Comparison of ENCODE assay signal across 1 cellular context in the genomic region with DNA sequence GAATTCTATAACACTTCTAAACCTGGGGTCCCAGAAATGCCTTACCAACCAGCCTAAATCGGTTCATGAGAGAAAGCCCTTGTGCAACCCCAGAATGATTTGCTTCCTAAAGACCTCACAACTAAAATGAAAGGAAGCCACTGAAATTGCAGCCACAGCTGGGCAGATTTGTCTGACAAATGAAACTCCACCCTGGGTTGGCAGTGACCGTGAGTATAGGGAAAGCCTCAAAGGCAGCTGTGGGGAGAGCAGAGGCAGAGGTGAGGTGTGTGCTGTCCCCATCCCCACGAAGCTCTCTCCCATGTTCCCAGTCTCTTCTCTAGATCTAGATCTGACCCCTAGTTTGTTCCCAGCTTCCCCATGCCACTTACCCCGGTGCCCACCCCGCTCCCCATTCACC.
TF ChIP-seq lines count a peak whose summit lies in the region.

No MANE protein-coding gene starts in this region.

TF ChIP-seq in GM23338, 12 proteins besides CTCF, POLR2A, EP300 and RAD21:
- TF ChIP-seq JUNB (IDR thresholded peaks at IDR 0.05; ENCODE audit: unreplicated experiment) (no peak), ZNF114 (CRISPR knock-in tag; IDR thresholded peaks at IDR 0.05) (no peak), CREB1 (CRISPR knock-in tag; IDR thresholded peaks at IDR 0.05; ENCODE audit: low read depth) (no peak), POLR2AphosphoS5 (IDR thresholded peaks at IDR 0.05; ENCODE audit: low read depth) (no peak), EZH2phosphoT487 (IDR thresholded peaks at IDR 0.05; ENCODE audit: unreplicated experiment) (no peak), ZNF331 (CRISPR knock-in tag; IDR thresholded peaks at IDR 0.05; ENCODE audit: low read depth) (no peak), NANOG (IDR thresholded peaks at IDR 0.05; ENCODE audit: borderline replicate concordance) (no peak), EZH2 (IDR thresholded peaks at IDR 0.05; ENCODE audit: low read depth, unreplicated experiment) (no peak), STAT1 (IDR thresholded peaks at IDR 0.05; ENCODE audit: unreplicated experiment) (no peak)
- TF ChIP-seq, protein P1, sequence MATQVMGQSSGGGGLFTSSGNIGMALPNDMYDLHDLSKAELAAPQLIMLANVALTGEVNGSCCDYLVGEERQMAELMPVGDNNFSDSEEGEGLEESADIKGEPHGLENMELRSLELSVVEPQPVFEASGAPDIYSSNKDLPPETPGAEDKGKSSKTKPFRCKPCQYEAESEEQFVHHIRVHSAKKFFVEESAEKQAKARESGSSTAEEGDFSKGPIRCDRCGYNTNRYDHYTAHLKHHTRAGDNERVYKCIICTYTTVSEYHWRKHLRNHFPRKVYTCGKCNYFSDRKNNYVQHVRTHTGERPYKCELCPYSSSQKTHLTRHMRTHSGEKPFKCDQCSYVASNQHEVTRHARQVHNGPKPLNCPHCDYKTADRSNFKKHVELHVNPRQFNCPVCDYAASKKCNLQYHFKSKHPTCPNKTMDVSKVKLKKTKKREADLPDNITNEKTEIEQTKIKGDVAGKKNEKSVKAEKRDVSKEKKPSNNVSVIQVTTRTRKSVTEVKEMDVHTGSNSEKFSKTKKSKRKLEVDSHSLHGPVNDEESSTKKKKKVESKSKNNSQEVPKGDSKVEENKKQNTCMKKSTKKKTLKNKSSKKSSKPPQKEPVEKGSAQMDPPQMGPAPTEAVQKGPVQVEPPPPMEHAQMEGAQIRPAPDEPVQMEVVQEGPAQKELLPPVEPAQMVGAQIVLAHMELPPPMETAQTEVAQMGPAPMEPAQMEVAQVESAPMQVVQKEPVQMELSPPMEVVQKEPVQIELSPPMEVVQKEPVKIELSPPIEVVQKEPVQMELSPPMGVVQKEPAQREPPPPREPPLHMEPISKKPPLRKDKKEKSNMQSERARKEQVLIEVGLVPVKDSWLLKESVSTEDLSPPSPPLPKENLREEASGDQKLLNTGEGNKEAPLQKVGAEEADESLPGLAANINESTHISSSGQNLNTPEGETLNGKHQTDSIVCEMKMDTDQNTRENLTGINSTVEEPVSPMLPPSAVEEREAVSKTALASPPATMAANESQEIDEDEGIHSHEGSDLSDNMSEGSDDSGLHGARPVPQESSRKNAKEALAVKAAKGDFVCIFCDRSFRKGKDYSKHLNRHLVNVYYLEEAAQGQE (IDR thresholded peaks at IDR 0.05; ENCODE audit: unreplicated experiment): no peak
- TF ChIP-seq, protein P2, sequence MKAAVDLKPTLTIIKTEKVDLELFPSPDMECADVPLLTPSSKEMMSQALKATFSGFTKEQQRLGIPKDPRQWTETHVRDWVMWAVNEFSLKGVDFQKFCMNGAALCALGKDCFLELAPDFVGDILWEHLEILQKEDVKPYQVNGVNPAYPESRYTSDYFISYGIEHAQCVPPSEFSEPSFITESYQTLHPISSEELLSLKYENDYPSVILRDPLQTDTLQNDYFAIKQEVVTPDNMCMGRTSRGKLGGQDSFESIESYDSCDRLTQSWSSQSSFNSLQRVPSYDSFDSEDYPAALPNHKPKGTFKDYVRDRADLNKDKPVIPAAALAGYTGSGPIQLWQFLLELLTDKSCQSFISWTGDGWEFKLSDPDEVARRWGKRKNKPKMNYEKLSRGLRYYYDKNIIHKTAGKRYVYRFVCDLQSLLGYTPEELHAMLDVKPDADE (IDR thresholded peaks at IDR 0.05): no peak
- TF ChIP-seq, protein P3, sequence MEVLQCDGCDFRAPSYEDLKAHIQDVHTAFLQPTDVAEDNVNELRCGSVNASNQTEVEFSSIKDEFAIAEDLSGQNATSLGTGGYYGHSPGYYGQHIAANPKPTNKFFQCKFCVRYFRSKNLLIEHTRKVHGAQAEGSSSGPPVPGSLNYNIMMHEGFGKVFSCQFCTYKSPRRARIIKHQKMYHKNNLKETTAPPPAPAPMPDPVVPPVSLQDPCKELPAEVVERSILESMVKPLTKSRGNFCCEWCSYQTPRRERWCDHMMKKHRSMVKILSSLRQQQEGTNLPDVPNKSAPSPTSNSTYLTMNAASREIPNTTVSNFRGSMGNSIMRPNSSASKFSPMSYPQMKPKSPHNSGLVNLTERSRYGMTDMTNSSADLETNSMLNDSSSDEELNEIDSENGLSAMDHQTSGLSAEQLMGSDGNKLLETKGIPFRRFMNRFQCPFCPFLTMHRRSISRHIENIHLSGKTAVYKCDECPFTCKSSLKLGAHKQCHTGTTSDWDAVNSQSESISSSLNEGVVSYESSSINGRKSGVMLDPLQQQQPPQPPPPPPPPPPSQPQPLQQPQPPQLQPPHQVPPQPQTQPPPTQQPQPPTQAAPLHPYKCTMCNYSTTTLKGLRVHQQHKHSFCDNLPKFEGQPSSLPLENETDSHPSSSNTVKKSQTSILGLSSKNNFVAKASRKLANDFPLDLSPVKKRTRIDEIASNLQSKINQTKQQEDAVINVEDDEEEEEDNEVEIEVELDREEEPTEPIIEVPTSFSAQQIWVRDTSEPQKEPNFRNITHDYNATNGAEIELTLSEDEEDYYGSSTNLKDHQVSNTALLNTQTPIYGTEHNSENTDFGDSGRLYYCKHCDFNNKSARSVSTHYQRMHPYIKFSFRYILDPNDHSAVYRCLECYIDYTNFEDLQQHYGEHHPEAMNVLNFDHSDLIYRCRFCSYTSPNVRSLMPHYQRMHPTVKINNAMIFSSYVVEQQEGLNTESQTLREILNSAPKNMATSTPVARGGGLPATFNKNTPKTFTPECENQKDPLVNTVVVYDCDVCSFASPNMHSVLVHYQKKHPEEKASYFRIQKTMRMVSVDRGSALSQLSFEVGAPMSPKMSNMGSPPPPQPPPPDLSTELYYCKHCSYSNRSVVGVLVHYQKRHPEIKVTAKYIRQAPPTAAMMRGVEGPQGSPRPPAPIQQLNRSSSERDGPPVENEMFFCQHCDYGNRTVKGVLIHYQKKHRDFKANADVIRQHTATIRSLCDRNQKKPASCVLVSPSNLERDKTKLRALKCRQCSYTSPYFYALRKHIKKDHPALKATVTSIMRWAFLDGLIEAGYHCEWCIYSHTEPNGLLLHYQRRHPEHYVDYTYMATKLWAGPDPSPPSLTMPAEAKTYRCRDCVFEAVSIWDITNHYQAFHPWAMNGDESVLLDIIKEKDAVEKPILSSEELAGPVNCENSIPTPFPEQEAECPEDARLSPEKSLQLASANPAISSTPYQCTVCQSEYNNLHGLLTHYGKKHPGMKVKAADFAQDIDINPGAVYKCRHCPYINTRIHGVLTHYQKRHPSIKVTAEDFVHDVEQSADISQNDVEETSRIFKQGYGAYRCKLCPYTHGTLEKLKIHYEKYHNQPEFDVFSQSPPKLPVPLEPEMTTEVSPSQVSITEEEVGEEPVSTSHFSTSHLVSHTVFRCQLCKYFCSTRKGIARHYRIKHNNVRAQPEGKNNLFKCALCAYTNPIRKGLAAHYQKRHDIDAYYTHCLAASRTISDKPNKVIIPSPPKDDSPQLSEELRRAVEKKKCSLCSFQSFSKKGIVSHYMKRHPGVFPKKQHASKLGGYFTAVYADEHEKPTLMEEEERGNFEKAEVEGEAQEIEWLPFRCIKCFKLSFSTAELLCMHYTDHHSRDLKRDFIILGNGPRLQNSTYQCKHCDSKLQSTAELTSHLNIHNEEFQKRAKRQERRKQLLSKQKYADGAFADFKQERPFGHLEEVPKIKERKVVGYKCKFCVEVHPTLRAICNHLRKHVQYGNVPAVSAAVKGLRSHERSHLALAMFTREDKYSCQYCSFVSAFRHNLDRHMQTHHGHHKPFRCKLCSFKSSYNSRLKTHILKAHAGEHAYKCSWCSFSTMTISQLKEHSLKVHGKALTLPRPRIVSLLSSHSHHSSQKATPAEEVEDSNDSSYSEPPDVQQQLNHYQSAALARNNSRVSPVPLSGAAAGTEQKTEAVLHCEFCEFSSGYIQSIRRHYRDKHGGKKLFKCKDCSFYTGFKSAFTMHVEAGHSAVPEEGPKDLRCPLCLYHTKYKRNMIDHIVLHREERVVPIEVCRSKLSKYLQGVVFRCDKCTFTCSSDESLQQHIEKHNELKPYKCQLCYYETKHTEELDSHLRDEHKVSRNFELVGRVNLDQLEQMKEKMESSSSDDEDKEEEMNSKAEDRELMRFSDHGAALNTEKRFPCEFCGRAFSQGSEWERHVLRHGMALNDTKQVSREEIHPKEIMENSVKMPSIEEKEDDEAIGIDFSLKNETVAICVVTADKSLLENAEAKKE (CRISPR knock-in tag; IDR thresholded peaks at IDR 0.05): no peak
TF ChIP-seq in GM23338: peak in this region for 0.
